In the genomic region with DNA sequence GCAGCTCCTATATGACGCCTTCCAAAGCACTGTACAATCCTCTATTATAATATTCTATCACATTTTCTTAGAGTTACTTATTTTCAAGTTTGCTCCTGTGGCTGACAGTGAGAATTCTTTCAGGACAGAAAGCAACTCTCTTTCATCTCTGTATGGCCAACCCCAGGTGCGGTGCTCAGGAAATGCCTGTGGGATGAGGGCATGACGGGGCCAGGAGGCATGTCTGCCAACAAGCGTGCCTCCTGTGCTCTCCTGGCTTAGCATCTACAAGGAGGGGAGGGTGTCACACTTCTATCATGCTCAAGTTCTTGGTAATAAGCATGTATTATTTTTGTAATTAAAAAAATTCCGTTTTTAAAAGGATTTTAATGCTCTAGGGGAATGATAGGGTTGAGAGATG, we compare ENCODE assay signal across 1 cellular context.
TF ChIP-seq lines count a peak whose summit lies in the region.

No MANE protein-coding gene starts in this region.

TF ChIP-seq in HepG2, 621 proteins besides CTCF, POLR2A, EP300 and RAD21:
- no peak for TF ChIP-seq TCF12 (IDR thresholded peaks at IDR 0.05)
- no peak for TF ChIP-seq TCF12 (CRISPR knock-in tag; IDR thresholded peaks at IDR 0.05)
- no peak for TF ChIP-seq TERF1 (CRISPR knock-in tag; IDR thresholded peaks at IDR 0.05)
- TF ChIP-seq ZNF383 (CRISPR knock-in tag; IDR thresholded peaks at IDR 0.05; ENCODE audit: borderline replicate concordance) = no peak
- no peak for TF ChIP-seq RXRB (CRISPR knock-in tag; IDR thresholded peaks at IDR 0.05; ENCODE audit: borderline replicate concordance)
- no peak for TF ChIP-seq TFDP1 (CRISPR knock-in tag; IDR thresholded peaks at IDR 0.05; ENCODE audit: borderline replicate concordance)
- no peak for TF ChIP-seq ARNT2 (CRISPR knock-in tag; IDR thresholded peaks at IDR 0.05; ENCODE audit: low read depth)
- TF ChIP-seq, protein P1, sequence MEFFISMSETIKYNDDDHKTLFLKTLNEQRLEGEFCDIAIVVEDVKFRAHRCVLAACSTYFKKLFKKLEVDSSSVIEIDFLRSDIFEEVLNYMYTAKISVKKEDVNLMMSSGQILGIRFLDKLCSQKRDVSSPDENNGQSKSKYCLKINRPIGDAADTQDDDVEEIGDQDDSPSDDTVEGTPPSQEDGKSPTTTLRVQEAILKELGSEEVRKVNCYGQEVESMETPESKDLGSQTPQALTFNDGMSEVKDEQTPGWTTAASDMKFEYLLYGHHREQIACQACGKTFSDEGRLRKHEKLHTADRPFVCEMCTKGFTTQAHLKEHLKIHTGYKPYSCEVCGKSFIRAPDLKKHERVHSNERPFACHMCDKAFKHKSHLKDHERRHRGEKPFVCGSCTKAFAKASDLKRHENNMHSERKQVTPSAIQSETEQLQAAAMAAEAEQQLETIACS (CRISPR knock-in tag; IDR thresholded peaks at IDR 0.05) = no peak
